Comparison of ENCODE assay signal across 8 cellular contexts in genomic region chr22:20981787-20982562, GRCh38. TPM values are rescaled to one million over a fixed set of nuclear protein-coding genes. Genes with fewer than 3 reads are reported as not detected.
DNase-seq lines count a peak whose midpoint lies in the region; ATAC-seq lines count a peak whose summit lies in the region.

TSS of gene LZTR1 (plus strand) at chr22:20982297. CDS start at chr22:20982372, 75 bp downstream.

- H3K27ac ChIP-seq in epithelial cell of prostate: peak within 1 kb of the TSS; percentile 57

- peak; percentile 71 for DNase-seq in COLO829 (ENCODE audit: low spot score)
- peak; percentile 96 for DNase-seq in OCI-M1 (lab: John Stamatoyannopoulos, UW)
- DNase-seq in activated T-cell treated with anti-CD3 and anti-CD28 coated beads for 48 hours (ENCODE audit: low read depth): peak; percentile 76
- DNase-seq in epithelial cell of prostate (ENCODE audit: low read depth, low spot score): peak; percentile 40
- DNase-seq in mucosa of gallbladder (ENCODE audit: low spot score): peak; percentile 82
- DNase-seq in stimulated activated CD8-positive, alpha-beta memory T cell treated with anti-CD3 and anti-CD28 coated beads, Interleukin-4, amount 100 ng/mL, for 48 hours: peak; percentile 81

- peak; percentile 73 for ATAC-seq in GM19395 (IDR thresholded peaks at IDR 0.05; ENCODE audit: unreplicated experiment)
- peak; percentile 73 for ATAC-seq in HG03565 (IDR thresholded peaks at IDR 0.05; ENCODE audit: unreplicated experiment)

RNA-seq across cellular contexts. Expression of gene LZTR1, which starts in this region (rescaled TPM):
- total RNA-seq in mucosa of gallbladder: 93.5 TPM

Comparison
In these comparisons a context has a peak if more than half of its experiments do, and no peak if none do; other contexts are left out.
1. Peak in every context shown above with its lines: DNase-seq, ATAC-seq and H3K27ac ChIP-seq.
2. DNase-seq: peak in every context shown above with its lines; median percentile 96 in OCI-M1; 82 in mucosa of gallbladder; 81 in stimulated activated CD8-positive, alpha-beta memory T cell treated with anti-CD3 and anti-CD28 coated beads, Interleukin-4, amount 100 ng/mL, for 48 hours; 76 in activated T-cell treated with anti-CD3 and anti-CD28 coated beads for 48 hours; 71 in COLO829; 40 in epithelial cell of prostate.